Comparison of ENCODE assay signal across 16 cellular contexts in genomic region chr11:121281609-121282164, GRCh38.
"Had no signal": no experiment of that assay in that cellular context is flagged by ENCODE, and none has a peak within 500 bp of the region (broad histone marks: within the 10 kb centered on the region; RNA-seq: fewer than 3 reads in every experiment).

No MANE protein-coding gene starts in this region.

- H3K27ac ChIP-seq: coronary artery, esophagus muscularis mucosa, prostate gland, right atrium auricular region, tibial nerve, vagina had no signal

- DNase-seq: activated CD4-positive, alpha-beta T cell treated with anti-CD3 and anti-CD28 coated beads, Interleukin-2, amount 10 ng/mL, durations not matched to agents 24 days and 14 days; activated CD8-positive, alpha-beta T cell treated with anti-CD3 and anti-CD28 coated beads, Interleukin-2, amount 10 ng/mL, durations not matched to agents 7 days and 5 days; activated effector memory CD4-positive, alpha-beta T cell treated with Interleukin-2 at 50 U/mL for 16 hours; activated naive CD4-positive, alpha-beta T cell treated with anti-CD3 and anti-CD28 coated beads, Interleukin-2, amount 10 ng/mL, durations not matched to agents 7 days and 5 days; activated naive CD8-positive, alpha-beta T cell treated with anti-CD3 and anti-CD28 coated beads, Interleukin-2, amount 50 U/mL, for 24 hours; activated T-cell treated with anti-CD3 and anti-CD28 coated beads, Interleukin-2, amount 50 U/mL, for 48 hours; anterior cingulate cortex; naive thymus-derived CD8-positive, alpha-beta T cell; stimulated activated naive CD8-positive, alpha-beta T cell treated with anti-CD3 and anti-CD28 coated beads, Interleukin-15, Interleukin-2, amounts not matched to agents 100 U/mL and 50 U/mL, for 24 hours; substantia nigra had no signal

- H3K27me3 ChIP-seq: right atrium auricular region, tibial nerve, vagina had no signal

- H3K4me1 ChIP-seq: esophagus muscularis mucosa, prostate gland, right atrium auricular region, tibial nerve, vagina had no signal

- ATAC-seq: activated CD8-positive, alpha-beta T cell treated with anti-CD3 and anti-CD28 coated beads, Interleukin-2, amount 10 ng/mL, durations not matched to agents 7 days and 5 days; activated naive CD8-positive, alpha-beta T cell treated with anti-CD3 and anti-CD28 coated beads, Interleukin-2, amount 50 U/mL, for 24 hours; naive thymus-derived CD8-positive, alpha-beta T cell; stimulated activated naive CD8-positive, alpha-beta T cell treated with anti-CD3 and anti-CD28 coated beads, Interleukin-15, Interleukin-2, amounts not matched to agents 100 U/mL and 50 U/mL, for 24 hours had no signal
